In the genomic region with DNA sequence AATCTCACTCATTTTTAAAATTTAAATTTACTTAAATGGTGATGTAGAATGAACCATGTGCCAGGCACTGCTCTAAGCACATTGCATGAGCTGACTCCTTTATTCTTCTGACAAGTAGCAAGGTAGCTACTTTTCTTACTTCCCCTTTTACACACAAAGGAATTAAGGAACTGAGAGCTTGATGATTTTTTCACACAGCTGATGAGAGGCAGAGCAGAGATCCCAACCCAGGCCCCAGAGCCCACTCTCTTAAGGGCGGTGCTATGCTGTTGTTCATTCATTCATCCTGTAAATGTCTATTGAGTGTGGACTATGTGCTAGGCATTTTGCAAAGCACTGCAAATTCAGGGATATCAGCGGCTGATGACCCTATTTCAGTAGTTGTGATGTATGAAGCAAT, we compare ENCODE assay signal across 10 cellular contexts. TPM values are rescaled to one million over a fixed set of nuclear protein-coding genes. Genes with fewer than 3 reads are reported as not detected.
DNase-seq lines count a peak whose midpoint lies in the region; ATAC-seq and TF ChIP-seq lines count a peak whose summit lies in the region.
"Had no signal": no experiment of that assay in that cellular context is flagged by ENCODE, and none has a peak within 500 bp of the region (broad histone marks: within the 10 kb centered on the region; RNA-seq: fewer than 3 reads in every experiment).

No MANE protein-coding gene starts in this region.

- TF ChIP-seq POLR2A in erythroblast (IDR thresholded peaks at IDR 0.05; ENCODE audit: low read length): no peak

- DNase-seq in CD1c-positive myeloid dendritic cell (ENCODE audit: extremely low spot score): peak; percentile 84
- peak; percentile 85 for DNase-seq in SKM-1 treated with dmso at 0.1 percent for 144 hours (lab: John Stamatoyannopoulos, UW; ENCODE audit: unreplicated experiment)
- no peak for DNase-seq in erythroblast (lab: John Stamatoyannopoulos, UW)
- DNase-seq in NCI-H1930 (lab: John Stamatoyannopoulos, UW): no peak
- DNase-seq in iPS-NIHi11 (ENCODE audit: low spot score): no peak
- DNase-seq in occipital lobe (lab: John Stamatoyannopoulos, UW): no peak
- DNase-seq: activated CD4-positive, alpha-beta memory T cell treated with anti-CD3 and anti-CD28 coated beads for 36 hours; left ventricle myocardium inferior had no signal

- ATAC-seq in GM19463 (IDR thresholded peaks at IDR 0.05; ENCODE audit: unreplicated experiment) (peak; percentile 94), HG03103 (IDR thresholded peaks at IDR 0.05; ENCODE audit: low read depth, unreplicated experiment) (peak; percentile 98)

RNA-seq across cellular contexts. Expression of a gene that starts 17.9 kb away (rescaled TPM):
- 0.47 TPM for total RNA-seq in occipital lobe

RNA-seq across cellular contexts. Expression of a gene that starts 39.1 kb away (rescaled TPM):
- total RNA-seq in occipital lobe: 0.31 TPM

RNA-seq across cellular contexts. Expression of a gene that starts 57.7 kb away (rescaled TPM):
- 12.5 TPM for total RNA-seq in occipital lobe

Comparison
In these comparisons a context has a peak if more than half of its experiments do, and no peak if none do; other contexts are left out.
1. DNase-seq: peak in CD1c-positive myeloid dendritic cell (single experiment) and SKM-1 treated with dmso at 0.1 percent for 144 hours (single experiment); none in erythroblast (0 of 2), NCI-H1930 (0 of 2), iPS-NIHi11 (single experiment) and occipital lobe (single experiment).